ENCODE assay signal across 8 cellular contexts in the genomic region with DNA sequence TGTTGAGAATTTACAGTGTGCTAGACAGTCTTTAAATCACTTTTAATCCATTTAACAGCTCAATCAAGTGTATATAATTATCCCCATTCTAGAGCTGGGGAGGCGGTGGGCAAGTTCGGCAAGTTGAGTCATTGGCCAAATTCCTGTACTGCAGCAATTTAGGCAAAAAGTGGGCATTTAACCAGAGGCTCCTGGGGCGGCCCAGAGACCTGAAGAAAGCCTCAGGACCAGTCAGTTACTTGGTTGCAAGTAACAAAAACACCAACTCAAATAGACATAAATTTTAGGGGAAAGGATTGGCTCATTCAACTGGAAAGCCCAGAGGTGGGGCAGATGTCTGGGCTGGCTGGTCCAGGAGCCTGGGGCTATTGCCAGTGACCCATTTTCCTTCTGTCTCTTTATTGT.
DNase-seq lines count a peak whose midpoint lies in the region; ATAC-seq and TF ChIP-seq lines count a peak whose summit lies in the region.

No MANE protein-coding gene starts in this region.

- H3K27me3 ChIP-seq in naive thymus-derived CD4-positive, alpha-beta T cell (ENCODE audit: control insufficient read depth in 2 of 2, insufficient read depth in 2 of 2, low read length in 2 of 2): no peaks in the 10 kb centered on the region

- CTCF ChIA-PET in naive thymus-derived CD4-positive, alpha-beta T cell (lab: Charles Lee): no interaction called here

- intact Hi-C loops in naive thymus-derived CD4-positive, alpha-beta T cell (cut with micrococcal nuclease): no loop called here

- no peaks in the 10 kb centered on the region for H3K9me3 ChIP-seq in naive thymus-derived CD4-positive, alpha-beta T cell (ENCODE audit: control insufficient read depth in 2 of 3, low read length in 3 of 3)

- ATAC-seq in HG03521 (IDR thresholded peaks at IDR 0.05; ENCODE audit: unreplicated experiment) (peak; percentile 13), HG02981 (IDR thresholded peaks at IDR 0.05; ENCODE audit: unreplicated experiment) (no peak)
- peak; percentile 11 for ATAC-seq in naive thymus-derived CD4-positive, alpha-beta T cell

- peaks cover 0 to 8% (median 0%) of the 10 kb centered on the region in 5 donors for H3K36me3 Mint-ChIP-seq in naive thymus-derived CD4-positive, alpha-beta T cell

- POLR2A ChIA-PET in naive thymus-derived CD4-positive, alpha-beta T cell (lab: Charles Lee): no interaction called here

- no peaks in the 10 kb centered on the region for H3K36me3 ChIP-seq in naive thymus-derived CD4-positive, alpha-beta T cell (ENCODE audit: control insufficient read depth in 2 of 3, insufficient read depth in 3 of 3, low read length in 3 of 3)

- peak overlapping the region; percentile 50 to 92 for H3K27ac ChIP-seq in coronary artery
- no peak overlapping the region for H3K27ac ChIP-seq in naive thymus-derived CD4-positive, alpha-beta T cell (ENCODE audit: low read depth, low read length)

- H3K4me3 ChIP-seq in AG10803 (ENCODE audit: low read length) (peak overlapping the region; percentile 59), coronary artery (peak overlapping the region; percentile 69)
- no peak overlapping the region for H3K4me3 ChIP-seq in naive thymus-derived CD4-positive, alpha-beta T cell (ENCODE audit: low read length)

- H3K27me3 Mint-ChIP-seq in naive thymus-derived CD4-positive, alpha-beta T cell: no peaks in the 10 kb centered on the region

- peaks cover 0 to 2% (median 0%) of the 10 kb centered on the region in 11 donors for H3K9me3 Mint-ChIP-seq in naive thymus-derived CD4-positive, alpha-beta T cell

- H3K4me1 Mint-ChIP-seq in naive thymus-derived CD4-positive, alpha-beta T cell: peaks cover 2 to 25% (median 10%) of the 10 kb centered on the region in 7 donors

- H3K4me1 ChIP-seq in naive thymus-derived CD4-positive, alpha-beta T cell (ENCODE audit: control insufficient read depth in 2 of 2, insufficient read depth in 2 of 2, low read length in 2 of 2): peaks cover 7 to 12% of the 10 kb centered on the region in 2 donors

- no peak overlapping the region for H3K27ac Mint-ChIP-seq in naive thymus-derived CD4-positive, alpha-beta T cell

- DNase-seq in AG10803 (ENCODE audit: low read depth) (peak; percentile 74), coronary artery (ENCODE audit: low spot score) (no peak), DMS79 treated with DMSO at 0.1 percent for 48 hours (lab: John Stamatoyannopoulos, UW) (no peak)
- DNase-seq in naive thymus-derived CD4-positive, alpha-beta T cell: no peak
- no peak for DNase-seq in activated effector memory CD4-positive, alpha-beta T cell treated with anti-CD3 and anti-CD28 coated beads, Interleukin-2, amount 50 U/mL, for 16 hours
- DNase-seq in activated CD4-positive, alpha-beta T cell treated with anti-CD3 and anti-CD28 coated beads, Interleukin-2, amount 50 U/mL, for 48 hours: no peak

- no peak for TF ChIP-seq CTCF in AG10803 (conservative IDR thresholded peaks at IDR 0.05; ENCODE audit: low read length)
- TF ChIP-seq CTCF in coronary artery (IDR thresholded peaks at IDR 0.05): no peak

- no peak overlapping the region for H3K4me3 Mint-ChIP-seq in naive thymus-derived CD4-positive, alpha-beta T cell
